In the genomic region with DNA sequence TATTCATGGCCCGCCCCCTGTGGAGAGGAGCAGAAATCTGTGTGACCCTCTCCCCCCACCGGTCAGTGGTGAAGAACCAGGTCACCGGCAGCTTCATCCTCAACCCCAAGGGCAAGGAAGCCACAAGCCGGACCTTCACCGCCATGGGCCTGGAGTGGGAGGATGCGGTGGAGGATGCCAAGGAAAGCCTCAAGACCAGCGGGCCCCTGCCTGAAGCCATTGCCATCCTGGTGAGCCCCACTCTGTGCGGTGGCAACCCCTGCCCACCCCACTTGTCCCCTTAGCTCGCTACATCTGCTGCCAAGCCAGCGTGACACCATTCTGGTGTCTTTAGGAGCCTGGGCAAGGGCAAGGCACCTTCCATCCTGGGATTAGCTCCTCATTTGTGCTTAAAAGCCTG, we compare ENCODE assay signal across 28 cellular contexts. TPM values are rescaled to one million over a fixed set of nuclear protein-coding genes. Genes with fewer than 3 reads are reported as not detected.
"Had no signal": no experiment of that assay in that cellular context is flagged by ENCODE, and none has a peak within 500 bp of the region (broad histone marks: within the 10 kb centered on the region; RNA-seq: fewer than 3 reads in every experiment).

No MANE protein-coding gene starts in this region.

- H3K27ac ChIP-seq: esophagus squamous epithelium, left ventricle myocardium inferior, lower lobe of right lung, pancreas, right lobe of liver, thoracic aorta, tibial nerve, upper lobe of left lung, uterus had no signal

- H3K9me3 ChIP-seq: esophagus squamous epithelium, left ventricle myocardium inferior, lower lobe of right lung, pancreas, right lobe of liver, thoracic aorta, tibial nerve, upper lobe of left lung, uterus had no signal

- ATAC-seq: effector memory CD8-positive, alpha-beta T cell; left cardiac atrium; lower lobe of right lung; naive thymus-derived CD8-positive, alpha-beta T cell; pancreas; right lobe of liver; stimulated activated memory B cell treated with anti-CD40 and anti-IgM and Interleukin-4, amounts not matched to agents 10 μg/mL and 1 μg/mL and 100 μg/mL, for 72 hours; stimulated activated naive CD8-positive, alpha-beta T cell treated with anti-CD3 and anti-CD28 coated beads, Interleukin-15, Interleukin-2, amounts not matched to agents 100 U/mL and 50 U/mL, for 24 hours had no signal

- H3K27ac Mint-ChIP-seq: effector memory CD8-positive, alpha-beta T cell; naive thymus-derived CD8-positive, alpha-beta T cell; nephron progenitor cell; progenitor cell of endocrine pancreas; stimulated activated memory B cell treated with anti-CD40 and anti-IgM and Interleukin-4, amounts not matched to agents 10 μg/mL and 1 μg/mL and 100 μg/mL, for 72 hours had no signal

- H3K4me1 Mint-ChIP-seq: stimulated activated memory B cell treated with anti-CD40 and anti-IgM and Interleukin-4, amounts not matched to agents 10 μg/mL and 1 μg/mL and 100 μg/mL, for 72 hours had no signal

- H3K36me3 Mint-ChIP-seq: naive thymus-derived CD8-positive, alpha-beta T cell; stimulated activated memory B cell treated with anti-CD40 and anti-IgM and Interleukin-4, amounts not matched to agents 10 μg/mL and 1 μg/mL and 100 μg/mL, for 72 hours had no signal

- H3K27me3 ChIP-seq: esophagus squamous epithelium, pancreas, right lobe of liver, tibial nerve, upper lobe of left lung, uterus had no signal

- H3K27me3 Mint-ChIP-seq: effector memory CD8-positive, alpha-beta T cell; naive thymus-derived CD8-positive, alpha-beta T cell had no signal

- DNase-seq: cortex of kidney; effector memory CD8-positive, alpha-beta T cell; erythroblast; esophagus squamous epithelium; left cardiac atrium; left ventricle myocardium inferior; lower lobe of right lung; naive thymus-derived CD8-positive, alpha-beta T cell; nephron progenitor cell; occipital lobe; right lobe of liver; stimulated activated CD4-positive, alpha-beta T cell treated with anti-CD3 and anti-CD28 coated beads, Interleukin-2, amount 100 ng/mL, for 24 hours; stimulated activated CD4-positive, alpha-beta T cell treated with anti-CD3 and anti-CD28 coated beads, Interleukin-4, amount 100 ng/mL, for 24 hours; stimulated activated naive CD8-positive, alpha-beta T cell treated with anti-CD3 and anti-CD28 coated beads, Interleukin-15, Interleukin-2, amounts not matched to agents 100 U/mL and 50 U/mL, for 24 hours; substantia nigra; upper lobe of left lung; uterus had no signal

- H3K4me3 ChIP-seq: esophagus squamous epithelium, left ventricle myocardium inferior, lower lobe of right lung, pancreas, right lobe of liver, smooth muscle cell, thoracic aorta, tibial nerve, upper lobe of left lung, uterus had no signal

- H3K9me3 Mint-ChIP-seq: effector memory CD8-positive, alpha-beta T cell; naive thymus-derived CD8-positive, alpha-beta T cell; nephron progenitor cell; stimulated activated memory B cell treated with anti-CD40 and anti-IgM and Interleukin-4, amounts not matched to agents 10 μg/mL and 1 μg/mL and 100 μg/mL, for 72 hours had no signal

- H3K4me3 Mint-ChIP-seq: effector memory CD8-positive, alpha-beta T cell; naive thymus-derived CD8-positive, alpha-beta T cell; nephron progenitor cell; stimulated activated memory B cell treated with anti-CD40 and anti-IgM and Interleukin-4, amounts not matched to agents 10 μg/mL and 1 μg/mL and 100 μg/mL, for 72 hours had no signal

- H3K36me3 ChIP-seq: esophagus squamous epithelium, left ventricle myocardium inferior, lower lobe of right lung, pancreas, right lobe of liver, thoracic aorta, tibial nerve, upper lobe of left lung, uterus had no signal

- H3K4me1 ChIP-seq: esophagus squamous epithelium, lower lobe of right lung, pancreas, right lobe of liver, upper lobe of left lung, uterus had no signal

RNA-seq across cellular contexts. Expression of a gene that starts 35.4 kb away (rescaled TPM):
- total RNA-seq: dermis microvascular lymphatic vessel endothelial cell; esophagus squamous epithelium; frontal cortex; kidney epithelial cell; left cardiac atrium; left ventricle myocardium inferior; lower lobe of right lung; mesenteric fat pad; myocyte; naive thymus-derived CD8-positive, alpha-beta T cell; occipital lobe; pancreas; progenitor cell of endocrine pancreas; right lobe of liver; smooth muscle cell; thoracic aorta; tibial nerve; upper lobe of left lung; uterus had no signal
